In genomic region chr2:218961651-218962570, GRCh38 we compare ENCODE assay signal across 8 cellular contexts.
A peak's percentile ranks its signal among the peaks of the same experiment; 100 is the strongest.
DNase-seq lines count a peak whose midpoint lies in the region; ATAC-seq lines count a peak whose summit lies in the region.

No MANE protein-coding gene starts in this region.

- peaks cover 67 to 81% of the 10 kb centered on the region in 2 donors for H3K27me3 Mint-ChIP-seq in effector memory CD8-positive, alpha-beta T cell

- peak overlapping the region in 1 of 2 donors; percentile 57 for H3K27ac Mint-ChIP-seq in effector memory CD8-positive, alpha-beta T cell

- H3K36me3 Mint-ChIP-seq in effector memory CD8-positive, alpha-beta T cell (ENCODE audit: insufficient read depth) = peaks cover 3% of the 10 kb centered on the region

- no peak for ATAC-seq in effector memory CD8-positive, alpha-beta T cell (replicated peaks)
- ATAC-seq in HG03520 (IDR thresholded peaks at IDR 0.05; ENCODE audit: unreplicated experiment) = no peak
- no peak for ATAC-seq in GM19452 (IDR thresholded peaks at IDR 0.05; ENCODE audit: unreplicated experiment)

- peak overlapping the region; percentile 35 to 74 for H3K4me3 Mint-ChIP-seq in effector memory CD8-positive, alpha-beta T cell

- peaks cover 0 to 6% of the 10 kb centered on the region in 2 donors for H3K9me3 Mint-ChIP-seq in effector memory CD8-positive, alpha-beta T cell

- H3K4me1 Mint-ChIP-seq in effector memory CD8-positive, alpha-beta T cell (ENCODE audit: low read depth in 2 of 2) = peaks cover 12 to 13% of the 10 kb centered on the region in 2 donors

- DNase-seq in AG20443 (ENCODE audit: low spot score) (peak; percentile 48), DMS79 (lab: John Stamatoyannopoulos, UW) (peak; percentile 64), NCI-H2227 treated with DMSO at 0.1 percent for 48 hours (lab: John Stamatoyannopoulos, UW) (peak; percentile 37), SKM-1 treated with dmso at 0.1 percent for 144 hours (lab: John Stamatoyannopoulos, UW; ENCODE audit: unreplicated experiment) (no peak), superior temporal gyrus (ENCODE audit: extremely low spot score) (no peak)
- DNase-seq in effector memory CD8-positive, alpha-beta T cell = no peak

Comparison
In these comparisons a context has a peak if more than half of its experiments do, and no peak if none do; other contexts are left out.
1. DNase-seq: peak in AG20443 (single experiment), DMS79 (single experiment) and NCI-H2227 treated with DMSO at 0.1 percent for 48 hours (single experiment); none in effector memory CD8-positive, alpha-beta T cell (0 of 3), SKM-1 treated with dmso at 0.1 percent for 144 hours (single experiment) and superior temporal gyrus (single experiment).